7 cellular contexts compared by ENCODE assay signal in the genomic region with DNA sequence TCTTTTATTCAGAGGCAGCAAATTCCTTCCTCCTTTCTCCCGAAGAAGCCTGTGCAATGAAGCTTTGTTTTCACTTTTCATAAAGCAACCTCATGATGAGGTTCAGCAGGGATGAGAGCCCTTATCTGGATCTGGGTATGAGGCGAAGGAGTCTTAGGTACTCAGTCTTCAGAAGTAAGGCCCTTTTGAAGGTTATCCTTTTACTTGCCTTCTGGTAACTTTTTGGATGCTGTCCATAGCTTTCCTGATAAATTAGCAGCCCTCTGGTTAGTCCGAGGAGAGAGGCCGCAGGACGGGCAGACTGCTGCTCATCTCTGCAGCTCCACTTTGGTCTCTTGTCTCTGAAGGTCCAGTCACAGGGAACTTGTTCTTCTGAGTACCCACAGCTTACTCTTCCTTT. TPM values are rescaled to one million over a fixed set of nuclear protein-coding genes. Genes with fewer than 3 reads are reported as not detected.
DNase-seq lines count a peak whose midpoint lies in the region; FAIRE-seq and TF ChIP-seq lines count a peak whose summit lies in the region.

No MANE protein-coding gene starts in this region.

- no peaks in the 10 kb centered on the region for H4K20me1 ChIP-seq in astrocyte (ENCODE audit: insufficient read depth, low read length)

- peak overlapping the region; percentile 50 for H2AFZ ChIP-seq in astrocyte (ENCODE audit: low read depth, low read length)

- peaks cover 13% of the 10 kb centered on the region for H3K79me2 ChIP-seq in astrocyte (ENCODE audit: insufficient read depth, low read length)

- no peaks in the 10 kb centered on the region for H3K27me3 Mint-ChIP-seq in astrocyte (ENCODE audit: low read depth, unreplicated experiment)

- H3K27me3 ChIP-seq in HUES6 (ENCODE audit: control insufficient read depth, insufficient read depth, low read length) = no peaks in the 10 kb centered on the region
- H3K27me3 ChIP-seq in astrocyte (ENCODE audit: insufficient read depth, low read length) = no peaks in the 10 kb centered on the region
- no peaks in the 10 kb centered on the region for H3K27me3 ChIP-seq in kidney epithelial cell (ENCODE audit: control insufficient read depth, insufficient read depth, low read length)
- H3K27me3 ChIP-seq in suprapubic skin = no peaks in the 10 kb centered on the region

- peaks cover 24% of the 10 kb centered on the region for H3K4me1 Mint-ChIP-seq in astrocyte (ENCODE audit: low read depth, unreplicated experiment)

- H3K9me3 ChIP-seq in HUES6 (ENCODE audit: control insufficient read depth, insufficient read depth, low read depth, low read length) (no peaks in the 10 kb centered on the region), astrocyte (ENCODE audit: insufficient read depth, low read depth, low read length) (no peaks in the 10 kb centered on the region), suprapubic skin (no peaks in the 10 kb centered on the region)

- peaks cover 11% of the 10 kb centered on the region for H3K36me3 Mint-ChIP-seq in astrocyte (ENCODE audit: low read depth, unreplicated experiment)

- WGBS in suprapubic skin = 15% methylated on average over 5 of the region's 5 CpGs

- peaks cover 2% of the 10 kb centered on the region for H3K9me3 Mint-ChIP-seq in astrocyte (ENCODE audit: unreplicated experiment)

- peak overlapping the region; percentile 98 for H3K27ac Mint-ChIP-seq in astrocyte (ENCODE audit: unreplicated experiment)

- no peak for FAIRE-seq in astrocyte (lab: Jason Lieb, UNC)

- TF ChIP-seq CTCF in astrocyte (IDR thresholded peaks at IDR 0.05; ENCODE audit: insufficient read depth, low read depth, low read length) (no peak), kidney epithelial cell (IDR thresholded peaks at IDR 0.05; ENCODE audit: insufficient read depth, low read length, poor library complexity, severe bottlenecking) (no peak), suprapubic skin (IDR thresholded peaks at IDR 0.05) (no peak)

- no peak for TF ChIP-seq POLR2A in suprapubic skin (IDR thresholded peaks at IDR 0.05)

- peaks cover 14% of the 10 kb centered on the region for H3K4me1 ChIP-seq in HUES6 (ENCODE audit: control insufficient read depth, insufficient read depth, low read length)
- H3K4me1 ChIP-seq in astrocyte (ENCODE audit: insufficient read depth, low read length) = peaks cover 16% of the 10 kb centered on the region
- H3K4me1 ChIP-seq in suprapubic skin = peaks cover 36% of the 10 kb centered on the region

- H3K36me3 ChIP-seq in HUES6 (ENCODE audit: control insufficient read depth, insufficient read depth, low read length) (no peaks in the 10 kb centered on the region), astrocyte (ENCODE audit: insufficient read depth, low read length) (no peaks in the 10 kb centered on the region), kidney epithelial cell (ENCODE audit: control insufficient read depth, insufficient read depth, low read length) (no peaks in the 10 kb centered on the region), suprapubic skin (no peaks in the 10 kb centered on the region)

- TF ChIP-seq EP300 in suprapubic skin (IDR thresholded peaks at IDR 0.05) = no peak

- peak overlapping the region; percentile 76; the same call in 1 of the 2 replicates for H3K27ac ChIP-seq in HUES6 (ENCODE audit: low read depth, low read length)
- peak overlapping the region; percentile 83 for H3K27ac ChIP-seq in astrocyte (ENCODE audit: low read depth, low read length)
- peak overlapping the region; percentile 87 for H3K27ac ChIP-seq in suprapubic skin

- H3K4me3 Mint-ChIP-seq in astrocyte (ENCODE audit: unreplicated experiment) = peak overlapping the region; percentile 90

- DNase-seq in astrocyte (ENCODE audit: low read depth) (peak; percentile 27), kidney epithelial cell (ENCODE audit: low read depth) (no peak), suprapubic skin (ENCODE audit: low spot score in 2 of 2) (no peak), HPDE6-E6E7 (ENCODE audit: extremely low spot score) (no peak), NCI-H1417 treated with DMSO at 0.1 percent for 48 hours (lab: John Stamatoyannopoulos, UW) (no peak), NCI-H774 (lab: John Stamatoyannopoulos, UW) (no peak)

- peak overlapping the region; percentile 84 for H3K4me2 ChIP-seq in astrocyte (ENCODE audit: low read length)

- peak overlapping the region; percentile 44 for H3K9ac ChIP-seq in HUES6 (ENCODE audit: low read length)
- H3K9ac ChIP-seq in astrocyte (ENCODE audit: low read length) = peak overlapping the region; percentile 83

- H3K4me3 ChIP-seq in HUES6 (ENCODE audit: low read depth, low read length) = peak overlapping the region; percentile 27
- peak overlapping the region; percentile 58 for H3K4me3 ChIP-seq in astrocyte (ENCODE audit: insufficient read depth, low read depth, low read length)
- H3K4me3 ChIP-seq in kidney epithelial cell (ENCODE audit: low read depth, low read length) = peak overlapping the region; percentile 1
- peak overlapping the region; percentile 49 for H3K4me3 ChIP-seq in suprapubic skin

RNA-seq across cellular contexts. Expression of a gene that starts 1.1 kb away (rescaled TPM):
- total RNA-seq in astrocyte (167 and 205 TPM in 2 replicates), kidney epithelial cell (18.0 and 23.4 TPM in 2 replicates), suprapubic skin (10 to 100 TPM in 2 of 4 donors, 1 to 10 TPM in 2; 8.5 to 20.3 (median 13.6) TPM)

RNA-seq across cellular contexts. Expression of a gene that starts 5.9 kb away (rescaled TPM):
- 45.3 and 55.6 TPM in 2 replicates for total RNA-seq in astrocyte
- 25.9 and 29.0 TPM in 2 replicates for total RNA-seq in kidney epithelial cell
- total RNA-seq in suprapubic skin = 10 to 100 TPM; 12.3 to 21.7 (median 16.8) TPM

RNA-seq across cellular contexts. Expression of a gene that starts 45.5 kb away (rescaled TPM):
- total RNA-seq in astrocyte = not detected in 2 replicates
- total RNA-seq in kidney epithelial cell = not detected in 2 replicates
- total RNA-seq in suprapubic skin = not detected

Comparison
In these comparisons a context has a peak if more than half of its experiments do, and no peak if none do; other contexts are left out.
1. H3K4me3 ChIP-seq: peak in every context shown above with its lines; median percentile 58 in astrocyte; 49 in suprapubic skin; 27 in HUES6; 1 in kidney epithelial cell.